In genomic region chr10:128577958-128578750, GRCh38 we compare ENCODE assay signal across 23 cellular contexts.
"Had no signal": no experiment of that assay in that cellular context is flagged by ENCODE, and none has a peak within 500 bp of the region (broad histone marks: within the 10 kb centered on the region; RNA-seq: fewer than 3 reads in every experiment).

No MANE protein-coding gene starts in this region.

- H3K4me1 Mint-ChIP-seq: memory B cell; naive thymus-derived CD4-positive, alpha-beta T cell; stimulated activated memory B cell treated with anti-CD40 and anti-IgM and Interleukin-4, amounts not matched to agents 10 μg/mL and 1 μg/mL and 100 μg/mL, for 72 hours had no signal

- H3K27me3 ChIP-seq: ovary, sigmoid colon, tibial nerve had no signal

- H3K9me3 ChIP-seq: gastrocnemius medialis, ovary, psoas muscle, sigmoid colon, thoracic aorta, tibial nerve had no signal

- H3K4me3 Mint-ChIP-seq: memory B cell; mesothelial cell of epicardium; naive thymus-derived CD4-positive, alpha-beta T cell; nephron progenitor cell; stimulated activated memory B cell treated with anti-CD40 and anti-IgM and Interleukin-4, amounts not matched to agents 10 μg/mL and 1 μg/mL and 100 μg/mL, for 72 hours had no signal

- DNase-seq: dorsolateral prefrontal cortex; effector CD4-positive, alpha-beta T cell; foreskin fibroblast; gastrocnemius medialis; head of caudate nucleus; naive thymus-derived CD4-positive, alpha-beta T cell; nephron progenitor cell; nucleus accumbens; ovary; psoas muscle; right cardiac atrium; sigmoid colon; stimulated activated CD4-positive, alpha-beta T cell treated with anti-CD3 and anti-CD28 coated beads, Interleukin-2, amount 100 ng/mL, for 24 hours; stimulated activated CD4-positive, alpha-beta T cell treated with anti-CD3 and anti-CD28 coated beads, Interleukin-4, amount 100 ng/mL, for 24 hours; stimulated activated naive CD8-positive, alpha-beta T cell treated with anti-CD3 and anti-CD28 coated beads, Interleukin-15, Interleukin-2, amounts not matched to agents 100 U/mL and 50 U/mL, for 24 hours had no signal

- H3K27ac ChIP-seq: dorsolateral prefrontal cortex, gastrocnemius medialis, ovary, psoas muscle, sigmoid colon, thoracic aorta, tibial nerve had no signal

- H3K9me3 Mint-ChIP-seq: memory B cell; mesothelial cell of epicardium; nephron progenitor cell; stimulated activated memory B cell treated with anti-CD40 and anti-IgM and Interleukin-4, amounts not matched to agents 10 μg/mL and 1 μg/mL and 100 μg/mL, for 72 hours had no signal

- H3K4me1 ChIP-seq: gastrocnemius medialis, psoas muscle, sigmoid colon, tibial nerve had no signal

- FAIRE-seq: colon, keratinocyte had no signal

- H3K27me3 Mint-ChIP-seq: stimulated activated memory B cell treated with anti-CD40 and anti-IgM and Interleukin-4, amounts not matched to agents 10 μg/mL and 1 μg/mL and 100 μg/mL, for 72 hours had no signal

- H3K36me3 ChIP-seq: gastrocnemius medialis, ovary, sigmoid colon, thoracic aorta, tibial nerve had no signal

- ATAC-seq: gastrocnemius medialis; naive thymus-derived CD4-positive, alpha-beta T cell; psoas muscle; right cardiac atrium; stimulated activated memory B cell treated with anti-CD40 and anti-IgM and Interleukin-4, amounts not matched to agents 10 μg/mL and 1 μg/mL and 100 μg/mL, for 72 hours; stimulated activated naive CD8-positive, alpha-beta T cell treated with anti-CD3 and anti-CD28 coated beads, Interleukin-15, Interleukin-2, amounts not matched to agents 100 U/mL and 50 U/mL, for 24 hours had no signal

- H3K27ac Mint-ChIP-seq: memory B cell; naive thymus-derived CD4-positive, alpha-beta T cell; nephron progenitor cell; stimulated activated memory B cell treated with anti-CD40 and anti-IgM and Interleukin-4, amounts not matched to agents 10 μg/mL and 1 μg/mL and 100 μg/mL, for 72 hours had no signal

- H3K4me3 ChIP-seq: dorsolateral prefrontal cortex, gastrocnemius medialis, lung, ovary, psoas muscle, sigmoid colon, thoracic aorta, tibial nerve had no signal
